8 cellular contexts compared by ENCODE assay signal in the genomic region with DNA sequence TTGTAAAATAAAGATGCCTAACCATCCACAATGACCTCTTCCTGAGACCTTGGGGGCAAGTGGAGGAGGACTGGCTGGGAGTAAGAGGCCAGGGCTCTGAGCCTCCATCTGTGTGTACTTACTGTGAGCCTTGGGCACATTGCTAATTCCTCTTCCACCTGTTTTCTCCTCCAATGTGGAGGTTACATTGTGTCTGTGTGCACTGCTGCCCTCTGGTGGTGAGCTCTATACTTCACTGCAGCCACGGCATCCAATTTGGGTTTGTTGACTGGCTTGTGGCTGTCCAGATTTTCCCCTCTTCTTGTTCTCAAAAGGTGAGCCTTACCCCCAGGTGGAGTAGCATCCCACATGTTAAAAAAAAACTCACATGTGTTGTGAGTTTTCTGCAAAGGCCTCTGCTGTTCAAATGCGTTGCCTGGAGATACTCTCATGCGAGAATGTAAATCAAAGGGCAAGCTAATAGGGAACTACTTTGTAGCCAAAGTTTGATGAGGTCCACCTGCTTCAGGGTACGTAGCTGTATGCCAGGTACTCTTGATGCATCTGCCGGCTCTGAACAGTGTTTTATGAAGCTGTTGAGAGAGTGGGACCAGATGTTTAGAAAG.
DNase-seq lines count a peak whose midpoint lies in the region; ATAC-seq, FAIRE-seq and TF ChIP-seq lines count a peak whose summit lies in the region.

No MANE protein-coding gene starts in this region.

- FAIRE-seq in RCC 7860 (lab: Jason Lieb, UNC) = no peak

- H3K36me3 ChIP-seq in suprapubic skin = no peaks in the 10 kb centered on the region

- H3K9me3 ChIP-seq in suprapubic skin = no peaks in the 10 kb centered on the region

- TF ChIP-seq CTCF in fibroblast of villous mesenchyme (IDR thresholded peaks at IDR 0.05; ENCODE audit: insufficient read depth, low read depth, low read length) (peak; percentile 90), suprapubic skin (IDR thresholded peaks at IDR 0.05) (peak; percentile 77 to 82)

- DNase-seq in COLO829 (ENCODE audit: low spot score) (peak; percentile 33), HuH-7 (ENCODE audit: low spot score) (peak; percentile 71), RCC 7860 (ENCODE audit: low spot score) (peak; percentile 11), fibroblast of villous mesenchyme (ENCODE audit: low read depth) (peak; percentile 55), nucleus accumbens (lab: John Stamatoyannopoulos, UW) (peak in 48 of 56 donors; percentile 1 to 80 (median 35)), suprapubic skin (ENCODE audit: low spot score in 2 of 2) (peak; percentile 76 to 79)
- peak; percentile 47 to 62 for DNase-seq in activated T-helper 1 cell treated with anti-CD3 and anti-CD28 coated beads, Interleukin-2, amount 50 U/mL, for 16 hours (ENCODE audit: low read depth in 1 of 2, low spot score in 1 of 2)

- no peak overlapping the region for H3K27ac ChIP-seq in suprapubic skin

- ATAC-seq in GM21360 (IDR thresholded peaks at IDR 0.05; ENCODE audit: unreplicated experiment) = peak; percentile 79

- no peak for TF ChIP-seq EP300 in suprapubic skin (IDR thresholded peaks at IDR 0.05)

- H3K4me1 ChIP-seq in suprapubic skin = no peaks in the 10 kb centered on the region

- no peak for TF ChIP-seq POLR2A in suprapubic skin (IDR thresholded peaks at IDR 0.05)

- H3K4me3 ChIP-seq in fibroblast of villous mesenchyme (ENCODE audit: low read depth, low read length) (no peak overlapping the region), suprapubic skin (no peak overlapping the region)

- H3K27me3 ChIP-seq in suprapubic skin = peaks cover 34% of the 10 kb centered on the region

- 49% methylated on average over 5 of the region's 5 CpGs for WGBS in suprapubic skin

Comparison
In these comparisons a context has a peak if more than half of its experiments do, and no peak if none do; other contexts are left out.
1. DNase-seq: peak in every context shown above with its lines; median percentile 78 in suprapubic skin; 71 in HuH-7; 55 in fibroblast of villous mesenchyme; 54 in activated T-helper 1 cell treated with anti-CD3 and anti-CD28 coated beads, Interleukin-2, amount 50 U/mL, for 16 hours; 35 in nucleus accumbens; 33 in COLO829; 11 in RCC 7860.